In genomic region chr1:33181038-33181861, GRCh38 we compare ENCODE assay signal across 1 cellular context.
TF ChIP-seq lines count a peak whose summit lies in the region.

No MANE protein-coding gene starts in this region.

TF ChIP-seq in HepG2, 621 proteins besides CTCF, POLR2A, EP300 and RAD21 (continued from another document and continues in another):
- TF ChIP-seq KIAA2018 (CRISPR knock-in tag; IDR thresholded peaks at IDR 0.05; ENCODE audit: borderline replicate concordance) = no peak
- 0 out of 2 replicates have a peak, but pooled peaks have one; percentile 56 for TF ChIP-seq GZF1 (CRISPR knock-in tag; IDR thresholded peaks at IDR 0.05)
- TF ChIP-seq ZNF441 (CRISPR knock-in tag; IDR thresholded peaks at IDR 0.05; ENCODE audit: borderline replicate concordance) = no peak
- TF ChIP-seq, protein P1, sequence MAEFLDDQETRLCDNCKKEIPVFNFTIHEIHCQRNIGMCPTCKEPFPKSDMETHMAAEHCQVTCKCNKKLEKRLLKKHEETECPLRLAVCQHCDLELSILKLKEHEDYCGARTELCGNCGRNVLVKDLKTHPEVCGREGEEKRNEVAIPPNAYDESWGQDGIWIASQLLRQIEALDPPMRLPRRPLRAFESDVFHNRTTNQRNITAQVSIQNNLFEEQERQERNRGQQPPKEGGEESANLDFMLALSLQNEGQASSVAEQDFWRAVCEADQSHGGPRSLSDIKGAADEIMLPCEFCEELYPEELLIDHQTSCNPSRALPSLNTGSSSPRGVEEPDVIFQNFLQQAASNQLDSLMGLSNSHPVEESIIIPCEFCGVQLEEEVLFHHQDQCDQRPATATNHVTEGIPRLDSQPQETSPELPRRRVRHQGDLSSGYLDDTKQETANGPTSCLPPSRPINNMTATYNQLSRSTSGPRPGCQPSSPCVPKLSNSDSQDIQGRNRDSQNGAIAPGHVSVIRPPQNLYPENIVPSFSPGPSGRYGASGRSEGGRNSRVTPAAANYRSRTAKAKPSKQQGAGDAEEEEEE (CRISPR knock-in tag; IDR thresholded peaks at IDR 0.05; ENCODE audit: borderline replicate concordance) = no peak
- no peak for TF ChIP-seq ZBTB46 (CRISPR knock-in tag; IDR thresholded peaks at IDR 0.05; ENCODE audit: borderline replicate concordance)
- TF ChIP-seq ZNF430 (CRISPR knock-in tag; IDR thresholded peaks at IDR 0.05) = peak; percentile 87; the same call in 1 of the 2 replicates
- peak; percentile 43; the same call in 1 of the 2 replicates for TF ChIP-seq YEATS4 (CRISPR knock-in tag; IDR thresholded peaks at IDR 0.05; ENCODE audit: borderline replicate concordance)
- no peak for TF ChIP-seq BRCA1 (CRISPR knock-in tag; IDR thresholded peaks at IDR 0.05)
- peak; percentile 79 for TF ChIP-seq HOXD1 (CRISPR knock-in tag; IDR thresholded peaks at IDR 0.05)
- no peak for TF ChIP-seq ARNT (IDR thresholded peaks at IDR 0.05)
- TF ChIP-seq NFKBIZ (CRISPR knock-in tag; IDR thresholded peaks at IDR 0.05) = no peak
- no peak for TF ChIP-seq ZNF780A (CRISPR knock-in tag; IDR thresholded peaks at IDR 0.05)
- TF ChIP-seq ZNF670 (CRISPR knock-in tag; IDR thresholded peaks at IDR 0.05; ENCODE audit: borderline replicate concordance) = no peak
- TF ChIP-seq TP53 (CRISPR knock-in tag; conservative IDR thresholded peaks at IDR 0.05) = no peak
- peak; percentile 39; the same call in 1 of the 2 replicates for TF ChIP-seq ZNF143 (CRISPR knock-in tag; IDR thresholded peaks at IDR 0.05)
- TF ChIP-seq BORCS8-MEF2B (CRISPR knock-in tag; IDR thresholded peaks at IDR 0.05) = peak; percentile 65; the same call in 1 of the 2 replicates
- TF ChIP-seq, protein P2, sequence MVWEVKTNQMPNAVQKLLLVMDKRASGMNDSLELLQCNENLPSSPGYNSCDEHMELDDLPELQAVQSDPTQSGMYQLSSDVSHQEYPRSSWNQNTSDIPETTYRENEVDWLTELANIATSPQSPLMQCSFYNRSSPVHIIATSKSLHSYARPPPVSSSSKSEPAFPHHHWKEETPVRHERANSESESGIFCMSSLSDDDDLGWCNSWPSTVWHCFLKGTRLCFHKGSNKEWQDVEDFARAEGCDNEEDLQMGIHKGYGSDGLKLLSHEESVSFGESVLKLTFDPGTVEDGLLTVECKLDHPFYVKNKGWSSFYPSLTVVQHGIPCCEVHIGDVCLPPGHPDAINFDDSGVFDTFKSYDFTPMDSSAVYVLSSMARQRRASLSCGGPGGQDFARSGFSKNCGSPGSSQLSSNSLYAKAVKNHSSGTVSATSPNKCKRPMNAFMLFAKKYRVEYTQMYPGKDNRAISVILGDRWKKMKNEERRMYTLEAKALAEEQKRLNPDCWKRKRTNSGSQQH (CRISPR knock-in tag; IDR thresholded peaks at IDR 0.05; ENCODE audit: low read depth) = no peak
- TF ChIP-seq ZNF720 (CRISPR knock-in tag; IDR thresholded peaks at IDR 0.05) = no peak
- no peak for TF ChIP-seq ZFP36 (IDR thresholded peaks at IDR 0.05; ENCODE audit: borderline replicate concordance, low read depth, low read length, partially characterized antibody)
- TF ChIP-seq ZNF10 (CRISPR knock-in tag; IDR thresholded peaks at IDR 0.05; ENCODE audit: borderline replicate concordance, low read depth) = no peak
- TF ChIP-seq CREB1 (IDR thresholded peaks at IDR 0.05) = no peak
- no peak for TF ChIP-seq CREB1 (CRISPR knock-in tag; IDR thresholded peaks at IDR 0.05)
- TF ChIP-seq ZNF841 (CRISPR knock-in tag; IDR thresholded peaks at IDR 0.05; ENCODE audit: borderline replicate concordance) = no peak
- no peak for TF ChIP-seq CC2D1A (CRISPR knock-in tag; IDR thresholded peaks at IDR 0.05)
- TF ChIP-seq ZNF782 (CRISPR knock-in tag; IDR thresholded peaks at IDR 0.05; ENCODE audit: borderline replicate concordance) = 0 out of 2 replicates have a peak, but pooled peaks have one; percentile 64
- TF ChIP-seq ZSCAN25 (CRISPR knock-in tag; IDR thresholded peaks at IDR 0.05) = peak; percentile 57; the same call in 1 of the 2 replicates
- 0 out of 2 replicates have a peak, but pooled peaks have one; percentile 25 for TF ChIP-seq ZNF138 (CRISPR knock-in tag; IDR thresholded peaks at IDR 0.05; ENCODE audit: low read depth)
- TF ChIP-seq ZNF75D (CRISPR knock-in tag; IDR thresholded peaks at IDR 0.05; ENCODE audit: borderline replicate concordance) = no peak
- TF ChIP-seq ZIK1 (CRISPR knock-in tag; IDR thresholded peaks at IDR 0.05; ENCODE audit: borderline replicate concordance, low read depth) = peak; percentile 66; the same call in 1 of the 2 replicates
- TF ChIP-seq ZNF382 (CRISPR knock-in tag; IDR thresholded peaks at IDR 0.05; ENCODE audit: borderline replicate concordance) = no peak
- TF ChIP-seq, protein P3, sequence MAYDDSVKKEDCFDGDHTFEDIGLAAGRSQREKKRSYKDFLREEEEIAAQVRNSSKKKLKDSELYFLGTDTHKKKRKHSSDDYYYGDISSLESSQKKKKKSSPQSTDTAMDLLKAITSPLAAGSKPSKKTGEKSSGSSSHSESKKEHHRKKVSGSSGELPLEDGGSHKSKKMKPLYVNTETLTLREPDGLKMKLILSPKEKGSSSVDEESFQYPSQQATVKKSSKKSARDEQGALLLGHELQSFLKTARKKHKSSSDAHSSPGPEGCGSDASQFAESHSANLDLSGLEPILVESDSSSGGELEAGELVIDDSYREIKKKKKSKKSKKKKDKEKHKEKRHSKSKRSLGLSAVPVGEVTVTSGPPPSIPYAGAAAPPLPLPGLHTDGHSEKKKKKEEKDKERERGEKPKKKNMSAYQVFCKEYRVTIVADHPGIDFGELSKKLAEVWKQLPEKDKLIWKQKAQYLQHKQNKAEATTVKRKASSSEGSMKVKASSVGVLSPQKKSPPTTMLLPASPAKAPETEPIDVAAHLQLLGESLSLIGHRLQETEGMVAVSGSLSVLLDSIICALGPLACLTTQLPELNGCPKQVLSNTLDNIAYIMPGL (CRISPR knock-in tag; IDR thresholded peaks at IDR 0.05; ENCODE audit: borderline replicate concordance in 1 of 2, low read depth in 1 of 2) = peak in 1 of 2 experiments; percentile 16; a peak in 1 of 4 replicates
- no peak for TF ChIP-seq ATRX (CRISPR knock-in tag; IDR thresholded peaks at IDR 0.05; ENCODE audit: borderline replicate concordance)
- TF ChIP-seq ZNF777 (CRISPR knock-in tag; IDR thresholded peaks at IDR 0.05) = peak; percentile 99
- peak; percentile 46; the same call in 1 of the 2 replicates for TF ChIP-seq THAP11 (CRISPR knock-in tag; IDR thresholded peaks at IDR 0.05)
- TF ChIP-seq DDIT3 (CRISPR knock-in tag; IDR thresholded peaks at IDR 0.05) = no peak
- no peak for TF ChIP-seq ELF3 (CRISPR knock-in tag; IDR thresholded peaks at IDR 0.05)
- TF ChIP-seq KLF13 (CRISPR knock-in tag; IDR thresholded peaks at IDR 0.05) = no peak
- TF ChIP-seq CCAR2 (optimal IDR thresholded peaks at IDR 0.05; ENCODE audit: low read depth, low read length) = no peak
- peak; percentile 91 for TF ChIP-seq MAX (IDR thresholded peaks at IDR 0.05)
- TF ChIP-seq, protein P4, sequence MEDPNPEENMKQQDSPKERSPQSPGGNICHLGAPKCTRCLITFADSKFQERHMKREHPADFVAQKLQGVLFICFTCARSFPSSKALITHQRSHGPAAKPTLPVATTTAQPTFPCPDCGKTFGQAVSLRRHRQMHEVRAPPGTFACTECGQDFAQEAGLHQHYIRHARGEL (CRISPR knock-in tag; IDR thresholded peaks at IDR 0.05) = no peak
- TF ChIP-seq, protein P5, sequence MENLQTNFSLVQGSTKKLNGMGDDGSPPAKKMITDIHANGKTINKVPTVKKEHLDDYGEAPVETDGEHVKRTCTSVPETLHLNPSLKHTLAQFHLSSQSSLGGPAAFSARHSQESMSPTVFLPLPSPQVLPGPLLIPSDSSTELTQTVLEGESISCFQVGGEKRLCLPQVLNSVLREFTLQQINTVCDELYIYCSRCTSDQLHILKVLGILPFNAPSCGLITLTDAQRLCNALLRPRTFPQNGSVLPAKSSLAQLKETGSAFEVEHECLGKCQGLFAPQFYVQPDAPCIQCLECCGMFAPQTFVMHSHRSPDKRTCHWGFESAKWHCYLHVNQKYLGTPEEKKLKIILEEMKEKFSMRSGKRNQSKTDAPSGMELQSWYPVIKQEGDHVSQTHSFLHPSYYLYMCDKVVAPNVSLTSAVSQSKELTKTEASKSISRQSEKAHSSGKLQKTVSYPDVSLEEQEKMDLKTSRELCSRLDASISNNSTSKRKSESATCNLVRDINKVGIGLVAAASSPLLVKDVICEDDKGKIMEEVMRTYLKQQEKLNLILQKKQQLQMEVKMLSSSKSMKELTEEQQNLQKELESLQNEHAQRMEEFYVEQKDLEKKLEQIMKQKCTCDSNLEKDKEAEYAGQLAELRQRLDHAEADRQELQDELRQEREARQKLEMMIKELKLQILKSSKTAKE (CRISPR knock-in tag; IDR thresholded peaks at IDR 0.05; ENCODE audit: borderline replicate concordance) = no peak
- peak; percentile 69; the same call in 1 of the 2 replicates for TF ChIP-seq ZNF605 (CRISPR knock-in tag; IDR thresholded peaks at IDR 0.05)
- TF ChIP-seq MAZ (IDR thresholded peaks at IDR 0.05; ENCODE audit: borderline replicate concordance, low read depth, low read length) = no peak
- 0 out of 2 replicates have a peak, but pooled peaks have one; percentile 45 for TF ChIP-seq MAZ (CRISPR knock-in tag; IDR thresholded peaks at IDR 0.05; ENCODE audit: low read depth)
- peak; percentile 34; the same call in 1 of the 2 replicates for TF ChIP-seq TBX2 (CRISPR knock-in tag; IDR thresholded peaks at IDR 0.05; ENCODE audit: borderline replicate concordance)
- TF ChIP-seq SAFB2 (CRISPR knock-in tag; IDR thresholded peaks at IDR 0.05; ENCODE audit: borderline replicate concordance, low read depth) = no peak
- TF ChIP-seq HMG20A (CRISPR knock-in tag; IDR thresholded peaks at IDR 0.05; ENCODE audit: borderline replicate concordance) = no peak
